9 cellular contexts compared by ENCODE assay signal in genomic region chr11:34512810-34513673, GRCh38. TPM values are rescaled to one million over a fixed set of nuclear protein-coding genes. Genes with fewer than 3 reads are reported as not detected.
DNase-seq lines count a peak whose midpoint lies in the region; ATAC-seq, FAIRE-seq and TF ChIP-seq lines count a peak whose summit lies in the region.
"Had no signal": no experiment of that assay in that cellular context is flagged by ENCODE, and none has a peak within 500 bp of the region (broad histone marks: within the 10 kb centered on the region; RNA-seq: fewer than 3 reads in every experiment).

No MANE protein-coding gene starts in this region.

- peak in 9 of 10 experiments; percentile 5 to 48 (median 18) for DNase-seq in CD4-positive, alpha-beta T cell
- peak; percentile 22 for DNase-seq in RCC 7860 (ENCODE audit: low spot score)
- peak; percentile 24 for DNase-seq in activated T-helper 2 cell treated with anti-CD3 and anti-CD28 coated beads, Interferon-gamma antibody, Interleukin-2, Interleukin-4, amounts not matched to agents 10 μg/mL and 5 μg/mL and 100 μg/mL, durations not matched to agents 14 hours and 24 hours and 36 hours (ENCODE audit: low spot score)
- peak; percentile 7 for DNase-seq in glomerular endothelial cell (ENCODE audit: extremely low read depth, low read depth, low spot score)
- peak; percentile 41 for DNase-seq in prostate gland (ENCODE audit: low spot score)

- intact Hi-C loops in CD4-positive, alpha-beta T cell (cut with DNase I, micrococcal nuclease) = loop anchor here in 1 of 2 experiments (10.0 kb wide), 1 partner anchor 882 kb away; no protein-coding TSS in a partner anchor
- intact Hi-C loops in activated T-helper 2 cell treated with anti-CD3 and anti-CD28 coated beads, Interferon-gamma antibody, Interleukin-2, Interleukin-4, amounts not matched to agents 10 μg/mL and 5 μg/mL and 100 μg/mL, durations not matched to agents 14 hours and 24 hours and 36 hours (cut with micrococcal nuclease) = loop anchor here (5.0 kb wide), 1 partner anchor 379 kb away; no protein-coding TSS in a partner anchor
- intact Hi-C loops in prostate gland (cut with DNase I) = no loop called here

- no peak overlapping the region for H3K4me3 Mint-ChIP-seq in CD4-positive, alpha-beta T cell
- no peak overlapping the region for H3K4me3 Mint-ChIP-seq in activated T-helper 2 cell treated with anti-CD3 and anti-CD28 coated beads, Interferon-gamma antibody, Interleukin-2, Interleukin-4, amounts not matched to agents 10 μg/mL and 5 μg/mL and 100 μg/mL, durations not matched to agents 14 hours and 24 hours and 36 hours (ENCODE audit: low read depth)

- H3K27me3 Mint-ChIP-seq in CD4-positive, alpha-beta T cell = no peaks in the 10 kb centered on the region
- peaks cover 7% of the 10 kb centered on the region for H3K27me3 Mint-ChIP-seq in activated T-helper 2 cell treated with anti-CD3 and anti-CD28 coated beads, Interferon-gamma antibody, Interleukin-2, Interleukin-4, amounts not matched to agents 10 μg/mL and 5 μg/mL and 100 μg/mL, durations not matched to agents 14 hours and 24 hours and 36 hours (ENCODE audit: low read depth)

- CTCF ChIA-PET in CD4-positive, alpha-beta T cell (lab: Charles Lee) = interaction anchor here (0.5 to 1.3 kb wide), 5 partner anchors 13 to 48 kb away, joined by 3 to 6 read pairs (median 3); no protein-coding TSS in a partner anchor

- 70% methylated on average over 25 of the region's 25 CpGs for WGBS in prostate gland

- no peak overlapping the region for H3K27ac ChIP-seq in CD4-positive, alpha-beta T cell (ENCODE audit: low read depth, low read length)
- H3K27ac ChIP-seq in prostate gland = no peak overlapping the region

- FAIRE-seq in RCC 7860 (lab: Jason Lieb, UNC) = no peak

- H3K9me3 Mint-ChIP-seq in CD4-positive, alpha-beta T cell = no peaks in the 10 kb centered on the region
- H3K9me3 Mint-ChIP-seq in activated T-helper 2 cell treated with anti-CD3 and anti-CD28 coated beads, Interferon-gamma antibody, Interleukin-2, Interleukin-4, amounts not matched to agents 10 μg/mL and 5 μg/mL and 100 μg/mL, durations not matched to agents 14 hours and 24 hours and 36 hours = no peaks in the 10 kb centered on the region

- H3K4me3 ChIP-seq in prostate gland = no peak overlapping the region

- H3K27me3 ChIP-seq in CD4-positive, alpha-beta T cell (ENCODE audit: control insufficient read depth, insufficient read depth, low read length) = no peaks in the 10 kb centered on the region
- no peaks in the 10 kb centered on the region for H3K27me3 ChIP-seq in prostate gland (replicated peaks; ENCODE audit: insufficient read depth)

- H3K27ac Mint-ChIP-seq in CD4-positive, alpha-beta T cell = no peak overlapping the region
- no peak overlapping the region for H3K27ac Mint-ChIP-seq in activated T-helper 2 cell treated with anti-CD3 and anti-CD28 coated beads, Interferon-gamma antibody, Interleukin-2, Interleukin-4, amounts not matched to agents 10 μg/mL and 5 μg/mL and 100 μg/mL, durations not matched to agents 14 hours and 24 hours and 36 hours

- no peak for TF ChIP-seq POLR2A in prostate gland (IDR thresholded peaks at IDR 0.05)

- ATAC-seq in CD4-positive, alpha-beta T cell (ENCODE audit: poor library complexity) = peak; percentile 65
- ATAC-seq in GM19043 (IDR thresholded peaks at IDR 0.05; ENCODE audit: low read depth, unreplicated experiment) (peak; percentile 77), HG03432 (IDR thresholded peaks at IDR 0.05; ENCODE audit: unreplicated experiment) (peak; percentile 89), GM21717 (IDR thresholded peaks at IDR 0.05; ENCODE audit: unreplicated experiment) (no peak)

- no peaks in the 10 kb centered on the region for H3K4me1 Mint-ChIP-seq in CD4-positive, alpha-beta T cell (ENCODE audit: low read depth)
- no peaks in the 10 kb centered on the region for H3K4me1 Mint-ChIP-seq in activated T-helper 2 cell treated with anti-CD3 and anti-CD28 coated beads, Interferon-gamma antibody, Interleukin-2, Interleukin-4, amounts not matched to agents 10 μg/mL and 5 μg/mL and 100 μg/mL, durations not matched to agents 14 hours and 24 hours and 36 hours (ENCODE audit: low read depth)

- no peaks in the 10 kb centered on the region for H3K4me1 ChIP-seq in prostate gland (replicated peaks)

- H3K9me3 ChIP-seq in CD4-positive, alpha-beta T cell (ENCODE audit: control insufficient read depth, low read length) = no peaks in the 10 kb centered on the region
- no peaks in the 10 kb centered on the region for H3K9me3 ChIP-seq in prostate gland

- H3K36me3 ChIP-seq in prostate gland = no peaks in the 10 kb centered on the region

- POLR2A ChIA-PET in CD4-positive, alpha-beta T cell (lab: Charles Lee) = no interaction called here

- no peaks in the 10 kb centered on the region for H3K36me3 Mint-ChIP-seq in CD4-positive, alpha-beta T cell (ENCODE audit: low read depth)
- no peaks in the 10 kb centered on the region for H3K36me3 Mint-ChIP-seq in activated T-helper 2 cell treated with anti-CD3 and anti-CD28 coated beads, Interferon-gamma antibody, Interleukin-2, Interleukin-4, amounts not matched to agents 10 μg/mL and 5 μg/mL and 100 μg/mL, durations not matched to agents 14 hours and 24 hours and 36 hours (ENCODE audit: low read depth)

- peak; percentile 64 for TF ChIP-seq CTCF in CD4-positive, alpha-beta T cell (IDR thresholded peaks at IDR 0.05)
- TF ChIP-seq CTCF in prostate gland (IDR thresholded peaks at IDR 0.05) = peak; percentile 28 to 81 (median 70)

RNA-seq across cellular contexts. Expression of gene ELF5, which starts 0.6 kb away (rescaled TPM):
- not detected for total RNA-seq in CD4-positive, alpha-beta T cell
- total RNA-seq in activated T-helper 2 cell treated with anti-CD3 and anti-CD28 coated beads, Interferon-gamma antibody, Interleukin-2, Interleukin-4, amounts not matched to agents 10 μg/mL and 5 μg/mL and 100 μg/mL, durations not matched to agents 14 hours and 24 hours and 36 hours = not detected in 2 replicates
- total RNA-seq in glomerular endothelial cell (not detected in 2 replicates), prostate gland (1 to 10 TPM in 1 of 2 donors, under 1 TPM in 1; 0.18 to 2.7 TPM)
- total RNA-seq: T-helper 1 cell treated with Interleukin-12 subunit alpha and Interleukin-12 subunit beta and Interleukin-4 antibody, amounts not matched to agents 30 ng/mL and 1 ng/mL, for 36 hours had no signal
